Comparison of ENCODE assay signal across 2 cellular contexts in the genomic region with DNA sequence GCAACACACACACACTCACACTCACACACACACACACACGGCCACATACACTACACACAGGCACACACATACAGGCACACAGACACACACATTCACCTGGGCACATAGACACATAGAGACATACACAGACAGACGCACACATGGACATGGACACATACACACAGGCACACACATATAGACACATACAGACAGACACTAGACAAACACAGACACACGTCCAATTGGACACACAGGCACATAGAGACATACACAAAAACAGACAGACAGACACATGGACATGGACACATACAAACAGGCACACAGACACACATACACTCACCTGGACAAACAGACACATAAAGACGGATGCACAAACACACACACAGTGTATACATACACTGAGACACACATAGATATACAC.
TF ChIP-seq lines count a peak whose summit lies in the region.

No MANE protein-coding gene starts in this region.

TF ChIP-seq in K562, 482 proteins besides CTCF, POLR2A, EP300 and RAD21 (continues in another document):
- TF ChIP-seq PTBP1 (IDR thresholded peaks at IDR 0.05; ENCODE audit: low read depth, low read length) (no peak), RBFOX2 (IDR thresholded peaks at IDR 0.05; ENCODE audit: low read depth, low read length) (no peak), SMARCA5 (IDR thresholded peaks at IDR 0.05) (no peak), ZNF311 (CRISPR knock-in tag; IDR thresholded peaks at IDR 0.05) (no peak), HNRNPUL1 (IDR thresholded peaks at IDR 0.05; ENCODE audit: low read length) (no peak), ARID2 (IDR thresholded peaks at IDR 0.05) (0 out of 2 replicates have a peak, but pooled peaks have one; percentile 13), EZH2 (IDR thresholded peaks at IDR 0.05; ENCODE audit: borderline replicate concordance, low read depth, low read length) (no peak), MAZ (CRISPR knock-in tag; conservative IDR thresholded peaks at IDR 0.05 in 1 of 2, IDR thresholded peaks at IDR 0.05 in 1 of 2) (no peak), NCOA6 (IDR thresholded peaks at IDR 0.05) (no peak), HSF4 (CRISPR knock-in tag; IDR thresholded peaks at IDR 0.05; ENCODE audit: borderline replicate concordance) (no peak), MCM3 (IDR thresholded peaks at IDR 0.05) (peak; percentile 81; the same call in 1 of the 2 replicates), PHF20 (IDR thresholded peaks at IDR 0.05; ENCODE audit: partially characterized antibody) (peak; percentile 42), LEF1 (IDR thresholded peaks at IDR 0.05) (no peak), ELF1 (tag; IDR thresholded peaks at IDR 0.05) (no peak), CTBP1 (IDR thresholded peaks at IDR 0.05; ENCODE audit: borderline replicate concordance) (no peak)
- TF ChIP-seq, protein P1, sequence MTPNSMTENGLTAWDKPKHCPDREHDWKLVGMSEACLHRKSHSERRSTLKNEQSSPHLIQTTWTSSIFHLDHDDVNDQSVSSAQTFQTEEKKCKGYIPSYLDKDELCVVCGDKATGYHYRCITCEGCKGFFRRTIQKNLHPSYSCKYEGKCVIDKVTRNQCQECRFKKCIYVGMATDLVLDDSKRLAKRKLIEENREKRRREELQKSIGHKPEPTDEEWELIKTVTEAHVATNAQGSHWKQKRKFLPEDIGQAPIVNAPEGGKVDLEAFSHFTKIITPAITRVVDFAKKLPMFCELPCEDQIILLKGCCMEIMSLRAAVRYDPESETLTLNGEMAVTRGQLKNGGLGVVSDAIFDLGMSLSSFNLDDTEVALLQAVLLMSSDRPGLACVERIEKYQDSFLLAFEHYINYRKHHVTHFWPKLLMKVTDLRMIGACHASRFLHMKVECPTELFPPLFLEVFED (CRISPR knock-in tag; conservative IDR thresholded peaks at IDR 0.05) = 0 out of 2 replicates have a peak, but pooled peaks have one; percentile 42
- TF ChIP-seq, protein P2, sequence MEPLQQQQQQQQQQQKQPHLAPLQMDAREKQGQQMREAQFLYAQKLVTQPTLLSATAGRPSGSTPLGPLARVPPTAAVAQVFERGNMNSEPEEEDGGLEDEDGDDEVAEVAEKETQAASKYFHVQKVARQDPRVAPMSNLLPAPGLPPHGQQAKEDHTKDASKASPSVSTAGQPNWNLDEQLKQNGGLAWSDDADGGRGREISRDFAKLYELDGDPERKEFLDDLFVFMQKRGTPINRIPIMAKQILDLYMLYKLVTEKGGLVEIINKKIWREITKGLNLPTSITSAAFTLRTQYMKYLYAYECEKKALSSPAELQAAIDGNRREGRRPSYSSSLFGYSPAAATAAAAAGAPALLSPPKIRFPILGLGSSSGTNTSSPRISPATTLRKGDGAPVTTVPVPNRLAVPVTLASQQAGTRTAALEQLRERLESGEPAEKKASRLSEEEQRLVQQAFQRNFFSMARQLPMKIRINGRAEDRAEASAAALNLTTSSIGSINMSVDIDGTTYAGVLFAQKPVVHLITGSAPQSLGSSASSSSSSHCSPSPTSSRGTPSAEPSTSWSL (CRISPR knock-in tag; IDR thresholded peaks at IDR 0.05; ENCODE audit: borderline replicate concordance) = no peak
- TF ChIP-seq, protein P3, sequence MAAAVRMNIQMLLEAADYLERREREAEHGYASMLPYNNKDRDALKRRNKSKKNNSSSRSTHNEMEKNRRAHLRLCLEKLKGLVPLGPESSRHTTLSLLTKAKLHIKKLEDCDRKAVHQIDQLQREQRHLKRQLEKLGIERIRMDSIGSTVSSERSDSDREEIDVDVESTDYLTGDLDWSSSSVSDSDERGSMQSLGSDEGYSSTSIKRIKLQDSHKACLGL (CRISPR knock-in tag; IDR thresholded peaks at IDR 0.05; ENCODE audit: borderline replicate concordance, poor library complexity, severe bottlenecking) = no peak
- TF ChIP-seq, protein P4, sequence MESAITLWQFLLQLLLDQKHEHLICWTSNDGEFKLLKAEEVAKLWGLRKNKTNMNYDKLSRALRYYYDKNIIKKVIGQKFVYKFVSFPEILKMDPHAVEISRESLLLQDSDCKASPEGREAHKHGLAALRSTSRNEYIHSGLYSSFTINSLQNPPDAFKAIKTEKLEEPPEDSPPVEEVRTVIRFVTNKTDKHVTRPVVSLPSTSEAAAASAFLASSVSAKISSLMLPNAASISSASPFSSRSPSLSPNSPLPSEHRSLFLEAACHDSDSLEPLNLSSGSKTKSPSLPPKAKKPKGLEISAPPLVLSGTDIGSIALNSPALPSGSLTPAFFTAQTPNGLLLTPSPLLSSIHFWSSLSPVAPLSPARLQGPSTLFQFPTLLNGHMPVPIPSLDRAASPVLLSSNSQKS (CRISPR knock-in tag; IDR thresholded peaks at IDR 0.05) = no peak
- TF ChIP-seq, protein P5, sequence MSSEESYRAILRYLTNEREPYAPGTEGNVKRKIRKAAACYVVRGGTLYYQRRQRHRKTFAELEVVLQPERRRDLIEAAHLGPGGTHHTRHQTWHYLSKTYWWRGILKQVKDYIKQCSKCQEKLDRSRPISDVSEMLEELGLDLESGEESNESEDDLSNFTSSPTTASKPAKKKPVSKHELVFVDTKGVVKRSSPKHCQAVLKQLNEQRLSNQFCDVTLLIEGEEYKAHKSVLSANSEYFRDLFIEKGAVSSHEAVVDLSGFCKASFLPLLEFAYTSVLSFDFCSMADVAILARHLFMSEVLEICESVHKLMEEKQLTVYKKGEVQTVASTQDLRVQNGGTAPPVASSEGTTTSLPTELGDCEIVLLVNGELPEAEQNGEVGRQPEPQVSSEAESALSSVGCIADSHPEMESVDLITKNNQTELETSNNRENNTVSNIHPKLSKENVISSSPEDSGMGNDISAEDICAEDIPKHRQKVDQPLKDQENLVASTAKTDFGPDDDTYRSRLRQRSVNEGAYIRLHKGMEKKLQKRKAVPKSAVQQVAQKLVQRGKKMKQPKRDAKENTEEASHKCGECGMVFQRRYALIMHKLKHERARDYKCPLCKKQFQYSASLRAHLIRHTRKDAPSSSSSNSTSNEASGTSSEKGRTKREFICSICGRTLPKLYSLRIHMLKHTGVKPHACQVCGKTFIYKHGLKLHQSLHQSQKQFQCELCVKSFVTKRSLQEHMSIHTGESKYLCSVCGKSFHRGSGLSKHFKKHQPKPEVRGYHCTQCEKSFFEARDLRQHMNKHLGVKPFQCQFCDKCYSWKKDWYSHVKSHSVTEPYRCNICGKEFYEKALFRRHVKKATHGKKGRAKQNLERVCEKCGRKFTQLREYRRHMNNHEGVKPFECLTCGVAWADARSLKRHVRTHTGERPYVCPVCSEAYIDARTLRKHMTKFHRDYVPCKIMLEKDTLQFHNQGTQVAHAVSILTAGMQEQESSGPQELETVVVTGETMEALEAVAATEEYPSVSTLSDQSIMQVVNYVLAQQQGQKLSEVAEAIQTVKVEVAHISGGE (CRISPR knock-in tag; IDR thresholded peaks at IDR 0.05) = no peak

TF ChIP-seq in H1, 55 proteins besides CTCF, POLR2A, EP300 and RAD21:
- TF ChIP-seq MAFK (IDR thresholded peaks at IDR 0.05; ENCODE audit: low read depth, low read length) = no peak
- TF ChIP-seq ASH2L (IDR thresholded peaks at IDR 0.05; ENCODE audit: low read length) = no peak
- TF ChIP-seq TAF7 (optimal IDR thresholded peaks at IDR 0.05; ENCODE audit: borderline replicate concordance, low read depth, low read length) = no peak
- TF ChIP-seq USF2 (IDR thresholded peaks at IDR 0.05; ENCODE audit: low read length) = no peak
